16 cellular contexts compared by ENCODE assay signal in the genomic region with DNA sequence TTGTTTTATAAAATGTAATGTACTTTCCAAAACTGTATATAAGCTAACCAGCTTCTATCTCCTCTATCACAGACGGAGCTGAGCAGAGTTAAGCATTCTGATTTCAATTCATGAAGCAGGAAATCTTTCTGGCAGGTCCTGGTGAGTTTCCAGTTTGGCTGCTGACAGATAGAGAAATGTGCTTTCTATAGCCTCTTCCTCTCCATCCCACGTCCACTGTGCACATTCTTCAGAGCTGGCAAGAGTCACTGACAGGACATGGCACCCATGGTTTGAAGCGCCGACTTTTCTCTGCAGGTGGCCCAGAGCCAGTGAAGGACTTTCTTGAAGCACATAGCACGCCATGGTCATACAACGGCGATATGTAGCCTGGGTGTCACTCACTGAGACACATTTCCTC. TPM values are rescaled to one million over a fixed set of nuclear protein-coding genes. Genes with fewer than 3 reads are reported as not detected.
A peak's percentile ranks its signal among the peaks of the same experiment; 100 is the strongest.
DNase-seq lines count a peak whose midpoint lies in the region; ATAC-seq and TF ChIP-seq lines count a peak whose summit lies in the region.
"Had no signal": no experiment of that assay in that cellular context is flagged by ENCODE, and none has a peak within 500 bp of the region (broad histone marks: within the 10 kb centered on the region; RNA-seq: fewer than 3 reads in every experiment).

No MANE protein-coding gene starts in this region.

- in situ Hi-C loops in G401 (cut with HindIII; ENCODE audit: low sequenced_read_pairs): no loop called here

- DNase-seq in G401 (ENCODE audit: low spot score) (peak; percentile 87), cerebellar cortex (ENCODE audit: low spot score) (peak; percentile 83), middle frontal gyrus (ENCODE audit: extremely low spot score, low spot score) (peak; percentile 34), superior temporal gyrus (ENCODE audit: extremely low spot score) (peak; percentile 29), GM10266 (ENCODE audit: extremely low spot score) (no peak)
- DNase-seq: Caco-2; CD4-positive, CD25-positive, alpha-beta regulatory T cell; CD8-positive, alpha-beta T cell; DMS 273 treated with DMSO at 0.1 percent for 48 hours; DMS79; EL; GF-D8; H7; HCEC 1CT had no signal

- no peak for TF ChIP-seq CTCF in GM10266 (IDR thresholded peaks at IDR 0.05; ENCODE audit: control insufficient read depth, insufficient read depth, low read depth, missing control alignments)

- no peak for ATAC-seq in GM18909 (IDR thresholded peaks at IDR 0.05; ENCODE audit: poor library complexity, unreplicated experiment)
- no peak for ATAC-seq in GM18873 (IDR thresholded peaks at IDR 0.05; ENCODE audit: low FRiP score, unreplicated experiment)
- ATAC-seq: CD8-positive, alpha-beta T cell had no signal

RNA-seq across cellular contexts. Expression of a gene that starts 52.3 kb away (rescaled TPM):
- total RNA-seq in G401 (2014; rRNA removed; shearing (Covaris generic)): 11.3 and 19.0 TPM in 2 replicates
